Comparison of ENCODE assay signal across 23 cellular contexts in genomic region chr5:19369561-19369960, GRCh38.
DNase-seq lines count a peak whose midpoint lies in the region; FAIRE-seq and TF ChIP-seq lines count a peak whose summit lies in the region.
"Had no signal": no experiment of that assay in that cellular context is flagged by ENCODE, and none has a peak within 500 bp of the region (broad histone marks: within the 10 kb centered on the region; RNA-seq: fewer than 3 reads in every experiment).

No MANE protein-coding gene starts in this region.

- peaks cover 5% of the 10 kb centered on the region for H3K27me3 Mint-ChIP-seq in neural progenitor cell (ENCODE audit: insufficient read depth, low read depth)
- H3K27me3 Mint-ChIP-seq: B cell; CD4-positive, alpha-beta T cell had no signal

- FAIRE-seq in small intestine (lab: Jason Lieb, UNC), result no peak
- FAIRE-seq: A549, D721Med, G401.6, GM12891, GM18507 had no signal

- DNase-seq in NCI-H2171 treated with DMSO at 0.1 percent for 48 hours (lab: John Stamatoyannopoulos, UW), result peak; percentile 24
- DNase-seq in NCI-H2171 (lab: John Stamatoyannopoulos, UW), result no peak
- no peak for DNase-seq in OCI-LY7 (ENCODE audit: low spot score)
- no peak for DNase-seq in neural progenitor cell (ENCODE audit: low spot score)
- no peak for DNase-seq in small intestine
- DNase-seq in NCI-H226, result no peak
- DNase-seq in NCI-H82 treated with DMSO at 0.1 percent for 48 hours (lab: John Stamatoyannopoulos, UW; ENCODE audit: unreplicated experiment), result no peak
- DNase-seq: AML-193; Caco-2; Calu3; CD4-positive, alpha-beta T cell; CD8-positive, alpha-beta T cell; DMS79 treated with DMSO at 0.1 percent for 48 hours; GF-D8 had no signal

- no peak overlapping the region for H3K27ac ChIP-seq in OCI-LY7 (ENCODE audit: low read depth, low read length, poor library complexity, severe bottlenecking)
- peak overlapping the region; percentile 7 for H3K27ac ChIP-seq in neural progenitor cell
- H3K27ac ChIP-seq in small intestine (ENCODE audit: low read depth in 1 of 2, low read length in 1 of 2), result no peak overlapping the region
- H3K27ac ChIP-seq: 22Rv1; A549; BLaER1 treated with 17β-estradiol and CSF1 and Interleukin-3, amounts not matched to agents 10 nM and 100 nM; C4-2B had no signal

- H3K27ac Mint-ChIP-seq in neural progenitor cell, result no peak overlapping the region
- H3K27ac Mint-ChIP-seq: B cell; CD4-positive, alpha-beta T cell; CD8-positive, alpha-beta T cell had no signal

- no peaks in the 10 kb centered on the region for H3K9me3 ChIP-seq in OCI-LY7 (ENCODE audit: low read length)
- no peaks in the 10 kb centered on the region for H3K9me3 ChIP-seq in neural progenitor cell (ENCODE audit: low read depth)
- peaks cover 3% of the 10 kb centered on the region for H3K9me3 ChIP-seq in small intestine (ENCODE audit: control insufficient read depth, low read depth)
- H3K9me3 ChIP-seq: A549; BLaER1 treated with 17β-estradiol and CSF1 and Interleukin-3, amounts not matched to agents 10 nM and 100 nM; Caco-2 had no signal

- CTCF ChIA-PET in OCI-LY7 (lab: Charles Lee; ENCODE audit: unreplicated experiment), result no interaction called here

- H3K79me2 ChIP-seq in OCI-LY7 (ENCODE audit: insufficient read depth, low read depth, low read length), result no peaks in the 10 kb centered on the region
- H3K79me2 ChIP-seq in neural progenitor cell (ENCODE audit: low read depth), result no peaks in the 10 kb centered on the region

- H3K9me3 Mint-ChIP-seq in neural progenitor cell, result peaks cover 3% of the 10 kb centered on the region

- H3K36me3 Mint-ChIP-seq in neural progenitor cell, result no peaks in the 10 kb centered on the region
- H3K36me3 Mint-ChIP-seq: CD8-positive, alpha-beta T cell had no signal

- WGBS in small intestine, 3 donors, result 77 to 88% (median 86%) methylated on average over 4 of the region's 4 CpGs

- TF ChIP-seq CTCF in OCI-LY7 (conservative IDR thresholded peaks at IDR 0.05; ENCODE audit: low read length), result no peak
- no peak for TF ChIP-seq CTCF in neural progenitor cell (IDR thresholded peaks at IDR 0.05)

- H3K4me1 ChIP-seq in OCI-LY7 (ENCODE audit: insufficient read depth, low read length, poor library complexity, severe bottlenecking) (peaks cover 21% of the 10 kb centered on the region), neural progenitor cell (peaks cover 7% of the 10 kb centered on the region), small intestine (ENCODE audit: control insufficient read depth in 2 of 2, insufficient read depth in 1 of 2, low read depth in 1 of 2, low read length in 1 of 2) (no peaks in the 10 kb centered on the region)
- H3K4me1 ChIP-seq: A549; BLaER1 treated with 17β-estradiol and CSF1 and Interleukin-3, amounts not matched to agents 10 nM and 100 nM; Caco-2 had no signal

- no peak overlapping the region for H3K4me3 Mint-ChIP-seq in neural progenitor cell
- H3K4me3 Mint-ChIP-seq: B cell; CD4-positive, alpha-beta T cell; CD8-positive, alpha-beta T cell had no signal

- peaks cover 12% of the 10 kb centered on the region for H3K4me1 Mint-ChIP-seq in neural progenitor cell
- H3K4me1 Mint-ChIP-seq: B cell had no signal

- H3K9ac ChIP-seq in neural progenitor cell, result no peak overlapping the region
- H3K9ac ChIP-seq: BLaER1 treated with 17β-estradiol and CSF1 and Interleukin-3, amounts not matched to agents 10 nM and 100 nM had no signal

- H3K27me3 ChIP-seq in neural progenitor cell, result no peaks in the 10 kb centered on the region
- H3K27me3 ChIP-seq in small intestine (ENCODE audit: control insufficient read depth in 2 of 2, insufficient read depth in 2 of 2, low read length in 2 of 2), result no peaks in the 10 kb centered on the region
- H3K27me3 ChIP-seq: BLaER1 treated with 17β-estradiol and CSF1 and Interleukin-3, amounts not matched to agents 10 nM and 100 nM had no signal

- peaks cover 9% of the 10 kb centered on the region for H3F3A ChIP-seq in neural progenitor cell (ENCODE audit: low read depth)

- peak overlapping the region; percentile 68; the same call in 1 of the 2 replicates for H2AFZ ChIP-seq in OCI-LY7 (ENCODE audit: low read length)
- H2AFZ ChIP-seq in neural progenitor cell (replicated peaks), result no peak overlapping the region

- BruUV-seq in OCI-LY7 (replicated peaks; lab: Mats Ljungman, UMichigan), result no TSS peak

- H3K4me3 ChIP-seq in OCI-LY7 (ENCODE audit: low read depth, low read length, poor library complexity, severe bottlenecking) (no peak overlapping the region), neural progenitor cell (no peak overlapping the region), small intestine (ENCODE audit: low read depth in 1 of 2, low read length in 2 of 2) (no peak overlapping the region)
- H3K4me3 ChIP-seq: A549; BLaER1 treated with 17β-estradiol and CSF1 and Interleukin-3, amounts not matched to agents 10 nM and 100 nM had no signal

- POLR2A ChIA-PET in OCI-LY7 (lab: Charles Lee), result interaction anchor here (1.2 to 1.3 kb wide), 2 partner anchors 8 to 11 kb away, joined by 3 to 4 read pairs; no protein-coding TSS in a partner anchor

- H4K20me1 ChIP-seq in OCI-LY7 (ENCODE audit: insufficient read depth, low read length) (no peaks in the 10 kb centered on the region), neural progenitor cell (ENCODE audit: low read depth) (no peaks in the 10 kb centered on the region)
- H4K20me1 ChIP-seq: BLaER1 treated with 17β-estradiol and CSF1 and Interleukin-3, amounts not matched to agents 10 nM and 100 nM had no signal

- no peak overlapping the region for H3K4me2 ChIP-seq in OCI-LY7 (ENCODE audit: low read length)
- H3K4me2 ChIP-seq in neural progenitor cell, result no peak overlapping the region
- H3K4me2 ChIP-seq: A549; BLaER1 treated with 17β-estradiol and CSF1 and Interleukin-3, amounts not matched to agents 10 nM and 100 nM had no signal

- intact Hi-C loops in OCI-LY7 (cut with micrococcal nuclease; ENCODE audit: unreplicated experiment), result no loop called here

- no peaks in the 10 kb centered on the region for H3K9me2 ChIP-seq in OCI-LY7 (ENCODE audit: insufficient read depth, low read length)

- H3K36me3 ChIP-seq in OCI-LY7 (ENCODE audit: insufficient read depth, low read length) (no peaks in the 10 kb centered on the region), neural progenitor cell (no peaks in the 10 kb centered on the region), small intestine (ENCODE audit: control insufficient read depth in 2 of 2, insufficient read depth in 2 of 2, low read length in 2 of 2) (no peaks in the 10 kb centered on the region)
- H3K36me3 ChIP-seq: BLaER1 treated with 17β-estradiol and CSF1 and Interleukin-3, amounts not matched to agents 10 nM and 100 nM had no signal
